ENCODE assay signal across 17 cellular contexts in genomic region chr2:7904319-7904718, GRCh38.
DNase-seq lines count a peak whose midpoint lies in the region; ATAC-seq, FAIRE-seq and TF ChIP-seq lines count a peak whose summit lies in the region.
"Had no signal": no experiment of that assay in that cellular context is flagged by ENCODE, and none has a peak within 500 bp of the region (broad histone marks: within the 10 kb centered on the region; RNA-seq: fewer than 3 reads in every experiment).

No MANE protein-coding gene starts in this region.

- in situ Hi-C loops in mammary epithelial cell (cut with MboI; ENCODE audit: low sequenced_read_pairs in 2 of 2) = no loop called here
- in situ Hi-C loops in HepG2 (cut with HindIII; ENCODE audit: extremely low pct_ligation_motif_present, low pct_unique_long_range_greater_than_20kb) = no loop called here

- CTCF ChIA-PET in mammary epithelial cell (lab: Charles Lee; ENCODE audit: low non-redundant PET) (no interaction called here), HepG2 (lab: Yijun Ruan, JAX; ENCODE audit: low intra/inter-chr PET ratio, low total read pairs) (no interaction called here)

- WGBS in mammary epithelial cell (ENCODE audit: low coverage, missing lambda C conversion rate) = 89% methylated on average over 3 of the region's 3 CpGs
- 40% methylated on average over 3 of the region's 3 CpGs for WGBS in HepG2 (ENCODE audit: low lambda C conversion rate)

- no peaks in the 10 kb centered on the region for H3K27me3 ChIP-seq in mammary epithelial cell (ENCODE audit: insufficient read depth, low read length)
- no peaks in the 10 kb centered on the region for H3K27me3 ChIP-seq in breast epithelium
- H3K27me3 ChIP-seq in HepG2 (ENCODE audit: control insufficient read depth in 1 of 2, insufficient read depth in 2 of 2, low read length in 2 of 2) = no peaks in the 10 kb centered on the region
- H3K27me3 ChIP-seq: BLaER1 had no signal

- H3K4me3 ChIP-seq in mammary epithelial cell (replicated peaks in 1 of 3; ENCODE audit: insufficient read depth in 1 of 3, low read depth in 2 of 3, low read length in 3 of 3) (no peak overlapping the region), breast epithelium (no peak overlapping the region), HepG2 (replicated peaks in 1 of 3; ENCODE audit: insufficient read depth in 1 of 3, low read depth in 2 of 3, low read length in 3 of 3) (no peak overlapping the region)
- H3K4me3 ChIP-seq: BLaER1, GM12878, GM23338 had no signal

- DNase-seq in DMS53 (lab: John Stamatoyannopoulos, UW) = peak; percentile 42
- no peak for DNase-seq in DMS53 treated with DMSO at 0.1 percent for 48 hours (lab: John Stamatoyannopoulos, UW; ENCODE audit: unreplicated experiment)
- peak; percentile 28 for DNase-seq in mammary epithelial cell
- DNase-seq in breast epithelium (ENCODE audit: low spot score in 2 of 2) = no peak
- DNase-seq in HepG2 (ENCODE audit: low spot score) = no peak
- no peak for DNase-seq in NCI-H1105 treated with DMSO at 0.1 percent for 48 hours (lab: John Stamatoyannopoulos, UW)
- no peak for DNase-seq in C1 segment of cervical spinal cord (lab: John Stamatoyannopoulos, UW)
- DNase-seq: AML-193; CD4-positive, CD25-positive, alpha-beta regulatory T cell; DMS79; H9 had no signal

- TF ChIP-seq POLR2A in breast epithelium (IDR thresholded peaks at IDR 0.05) = no peak
- no peak for TF ChIP-seq POLR2A in HepG2 (IDR thresholded peaks at IDR 0.05; ENCODE audit: insufficient read depth in 1 of 2, low read depth in 2 of 2, low read length in 2 of 2)

- H2AFZ ChIP-seq in mammary epithelial cell (ENCODE audit: low read depth, low read length) (no peak overlapping the region), HepG2 (ENCODE audit: low read length) (no peak overlapping the region)
- H2AFZ ChIP-seq: GM23338 had no signal

- no peak for TF ChIP-seq EP300 in HepG2 (IDR thresholded peaks at IDR 0.05; ENCODE audit: low read depth in 2 of 2, low read length in 2 of 2)
- TF ChIP-seq EP300 in HepG2 (CRISPR knock-in tag; IDR thresholded peaks at IDR 0.05; ENCODE audit: borderline replicate concordance) = no peak

- H3K4me2 ChIP-seq in mammary epithelial cell (ENCODE audit: insufficient read depth, low read depth, low read length) = no peak overlapping the region
- H3K4me2 ChIP-seq in HepG2 (ENCODE audit: low read depth, low read length) = no peak overlapping the region
- H3K4me2 ChIP-seq: BLaER1, GM23338 had no signal

- H3K9me3 ChIP-seq in mammary epithelial cell (replicated peaks; ENCODE audit: insufficient read depth, low read length) (no peaks in the 10 kb centered on the region), breast epithelium (no peaks in the 10 kb centered on the region), HepG2 (ENCODE audit: low read length) (no peaks in the 10 kb centered on the region)
- H3K9me3 ChIP-seq: BLaER1 had no signal

- H3K9ac ChIP-seq in mammary epithelial cell (ENCODE audit: insufficient read depth, low read length) (no peak overlapping the region), HepG2 (ENCODE audit: insufficient read depth, low read depth, low read length) (no peak overlapping the region)
- H3K9ac ChIP-seq: BLaER1 had no signal

- H3K36me3 ChIP-seq in mammary epithelial cell (ENCODE audit: insufficient read depth, low read length) (no peaks in the 10 kb centered on the region), breast epithelium (no peaks in the 10 kb centered on the region), HepG2 (replicated peaks in 1 of 2; ENCODE audit: control insufficient read depth in 1 of 2, insufficient read depth in 2 of 2, low read length in 2 of 2) (no peaks in the 10 kb centered on the region)
- H3K36me3 ChIP-seq: BLaER1 had no signal

- TF ChIP-seq RAD21 in HepG2 (CRISPR knock-in tag; IDR thresholded peaks at IDR 0.05) = no peak

- dilution Hi-C loops in mammary epithelial cell (cut with HindIII; ENCODE audit: low sequenced_read_pairs) = no loop called here

- intact Hi-C loops in mammary epithelial cell (cut with micrococcal nuclease) = no loop called here
- intact Hi-C loops in breast epithelium (cut with DNase I; ENCODE audit: low total_unique reads) = no loop called here
- intact Hi-C loops in HepG2 (cut with micrococcal nuclease; ENCODE audit: unreplicated experiment) = no loop called here

- H3K27ac ChIP-seq in mammary epithelial cell (ENCODE audit: insufficient read depth, low read depth, low read length) = no peak overlapping the region
- no peak overlapping the region for H3K27ac ChIP-seq in breast epithelium
- no peak overlapping the region for H3K27ac ChIP-seq in HepG2 (ENCODE audit: extremely low read length, insufficient read depth, low read length)
- H3K27ac ChIP-seq: 22Rv1 had no signal

- BruUV-seq in mammary epithelial cell (replicated peaks; lab: Mats Ljungman, UMichigan) (no TSS peak), HepG2 (replicated peaks; lab: Mats Ljungman, UMichigan) (no TSS peak)

- H3K4me1 ChIP-seq in mammary epithelial cell (ENCODE audit: insufficient read depth, low read length) (no peaks in the 10 kb centered on the region), breast epithelium (no peaks in the 10 kb centered on the region), HepG2 (ENCODE audit: insufficient read depth, low read length) (no peaks in the 10 kb centered on the region)

- no peaks in the 10 kb centered on the region for H4K20me1 ChIP-seq in mammary epithelial cell (ENCODE audit: insufficient read depth, low read length)
- no peaks in the 10 kb centered on the region for H4K20me1 ChIP-seq in HepG2 (ENCODE audit: insufficient read depth, low read length)
- H4K20me1 ChIP-seq: BLaER1 had no signal

- ATAC-seq in HepG2 = peak; percentile 44; the same call in 1 of the 3 replicates
- ATAC-seq in GM18520 (IDR thresholded peaks at IDR 0.05; ENCODE audit: unreplicated experiment) = no peak
- ATAC-seq: GM12878, GM23338 had no signal

- FAIRE-seq in HepG2 (lab: Jason Lieb, UNC) = no peak
- FAIRE-seq: GM12878, GM18507 had no signal

- POLR2A ChIA-PET in HepG2 (lab: Yijun Ruan, JAX) = no interaction called here

- no peaks in the 10 kb centered on the region for H3K79me2 ChIP-seq in mammary epithelial cell (ENCODE audit: insufficient read depth, low read length)
- no peaks in the 10 kb centered on the region for H3K79me2 ChIP-seq in HepG2 (ENCODE audit: insufficient read depth, low read length)

- no peak for TF ChIP-seq CTCF in mammary epithelial cell (conservative IDR thresholded peaks at IDR 0.05 in 1 of 2, IDR thresholded peaks at IDR 0.05 in 1 of 2; ENCODE audit: extremely low read depth in 1 of 2, insufficient read depth in 1 of 2, low read depth in 1 of 2, low read length in 2 of 2)
- TF ChIP-seq CTCF in breast epithelium (IDR thresholded peaks at IDR 0.05) = no peak
- TF ChIP-seq CTCF in HepG2 (CRISPR knock-in tag; IDR thresholded peaks at IDR 0.05) = no peak

TF ChIP-seq in HepG2, 621 proteins besides CTCF, POLR2A, EP300 and RAD21:
- TF ChIP-seq ZNF431 (CRISPR knock-in tag; IDR thresholded peaks at IDR 0.05; ENCODE audit: borderline replicate concordance, low read depth) (no peak), CEBPB (IDR thresholded peaks at IDR 0.05; ENCODE audit: borderline replicate concordance, low read depth, low read length) (0 out of 2 replicates have a peak, but pooled peaks have one; percentile 10)

Comparison
In these comparisons a context has a peak if more than half of its experiments do, and no peak if none do; other contexts are left out.
1. DNase-seq: peak in DMS53 (single experiment) and mammary epithelial cell (single experiment); none in DMS53 treated with DMSO at 0.1 percent for 48 hours (single experiment), breast epithelium (0 of 2), HepG2 (single experiment), NCI-H1105 treated with DMSO at 0.1 percent for 48 hours (single experiment) and C1 segment of cervical spinal cord (0 of 14).